ENCODE assay signal across 8 cellular contexts in genomic region chr20:57622579-57623381, GRCh38. TPM values are rescaled to one million over a fixed set of nuclear protein-coding genes. Genes with fewer than 3 reads are reported as not detected.
A peak's percentile ranks its signal among the peaks of the same experiment; 100 is the strongest.
DNase-seq lines count a peak whose midpoint lies in the region; ATAC-seq and TF ChIP-seq lines count a peak whose summit lies in the region.

No MANE protein-coding gene starts in this region.

- no peaks in the 10 kb centered on the region for H3K9me3 ChIP-seq in GM23248 (ENCODE audit: low read depth)
- peaks cover 9% of the 10 kb centered on the region for H3K9me3 ChIP-seq in OCI-LY3 (ENCODE audit: insufficient read depth, low read length)

- no peak overlapping the region for H2AFZ ChIP-seq in GM23248
- H2AFZ ChIP-seq in OCI-LY3 (ENCODE audit: low read depth, low read length): no peak overlapping the region

- H3K9me2 ChIP-seq in GM23248 (ENCODE audit: insufficient read depth): no peaks in the 10 kb centered on the region

- 30 to 42% methylated on average over 13 to 14 of the region's 14 CpGs for WGBS in GM23248 (ENCODE audit: low coverage in 1 of 2, low lambda C conversion rate in 2 of 2, missing lambda C conversion rate in 2 of 2), 2 experiments

- no peak overlapping the region for H3K9ac ChIP-seq in GM23248
- no peak overlapping the region for H3K9ac ChIP-seq in OCI-LY3 (ENCODE audit: low read length)

- H3K79me2 ChIP-seq in GM23248 (ENCODE audit: insufficient read depth): no peaks in the 10 kb centered on the region
- no peaks in the 10 kb centered on the region for H3K79me2 ChIP-seq in OCI-LY3 (ENCODE audit: low read length)

- H3K4me1 ChIP-seq in GM23248 (ENCODE audit: insufficient read depth) (peaks cover 9% of the 10 kb centered on the region), OCI-LY3 (ENCODE audit: low read length) (peaks cover 51% of the 10 kb centered on the region)

- H3K4me2 ChIP-seq in GM23248 (ENCODE audit: unreplicated experiment) (peak overlapping the region; percentile 44), OCI-LY3 (ENCODE audit: low read length) (peak overlapping the region; percentile 98)

- no peaks in the 10 kb centered on the region for H3F3A ChIP-seq in GM23248 (ENCODE audit: insufficient read depth)

- H3K4me3 ChIP-seq in GM23248 (no peak overlapping the region), OCI-LY3 (ENCODE audit: low read length) (no peak overlapping the region)

- H4K20me1 ChIP-seq in GM23248 (ENCODE audit: insufficient read depth) (no peaks in the 10 kb centered on the region), OCI-LY3 (ENCODE audit: insufficient read depth, low read length) (no peaks in the 10 kb centered on the region)

- DNase-seq in AG08396 (ENCODE audit: low spot score) (peak; percentile 41), GM23248 (peak; percentile 76), activated T-helper 1 cell treated with Interleukin-2 at 50 U/mL for 16 hours (ENCODE audit: low read depth) (peak; percentile 54), foreskin melanocyte (peak; percentile 24), renal cortical epithelial cell (ENCODE audit: low read depth) (peak; percentile 80), cerebellum (ENCODE audit: low spot score) (no peak)

- no peak for ATAC-seq in GM21515 (IDR thresholded peaks at IDR 0.05; ENCODE audit: unreplicated experiment)

- in situ Hi-C loops in GM23248 (cut with MboI): no loop called here

- H3K27me3 ChIP-seq in GM23248 (replicated peaks; ENCODE audit: insufficient read depth) (no peaks in the 10 kb centered on the region), OCI-LY3 (ENCODE audit: low read depth, low read length) (peaks cover 51% of the 10 kb centered on the region)

- TF ChIP-seq CTCF in OCI-LY3 (IDR thresholded peaks at IDR 0.05; ENCODE audit: low read depth, low read length): peak; percentile 99

- H3K27ac ChIP-seq in GM23248 (no peak overlapping the region), OCI-LY3 (ENCODE audit: low read length) (no peak overlapping the region)

- H3K36me3 ChIP-seq in GM23248 (ENCODE audit: low read depth) (no peaks in the 10 kb centered on the region), OCI-LY3 (replicated peaks; ENCODE audit: low read depth, low read length) (no peaks in the 10 kb centered on the region)

RNA-seq across cellular contexts. Expression of gene ZBP1, which starts 2.6 kb away (rescaled TPM):
- not detected in 2 replicates for total RNA-seq in GM23248 (2014; rRNA removed; shearing (Covaris generic))
- polyA plus RNA-seq in GM23248 (2016; fragmentation: Nextera tagmentation; extraction: Ambion mirVana): not detected in 2 replicates
- 0.35 TPM in 1 of 2 replicates, not detected in the other for total RNA-seq in renal cortical epithelial cell
- 0.09 TPM for total RNA-seq in cerebellum
